Comparison of ENCODE assay signal across 11 cellular contexts in genomic region chr2:20607446-20607845, GRCh38. TPM values are rescaled to one million over a fixed set of nuclear protein-coding genes. Genes with fewer than 3 reads are reported as not detected.
"Had no signal": no experiment of that assay in that cellular context is flagged by ENCODE, and none has a peak within 500 bp of the region (broad histone marks: within the 10 kb centered on the region; RNA-seq: fewer than 3 reads in every experiment).

No MANE protein-coding gene starts in this region.

- H3K27ac ChIP-seq: GM23248, HL-60, KMS-11 had no signal

- H3K9ac ChIP-seq: GM23248, KMS-11 had no signal

- H3K4me2 ChIP-seq: KMS-11 had no signal

- H2AFZ ChIP-seq: GM23248 had no signal

- H3K4me3 Mint-ChIP-seq: H9, HFFc6 had no signal

- H3K4me3 ChIP-seq: GM23248 had no signal

- H3K27ac Mint-ChIP-seq: H9, HFFc6 had no signal

- DNase-seq: GM23248, GOT3, H9, HCEC 1CT, HFFc6, IMR-90, Karpas-422, KBM-7 had no signal

- FAIRE-seq: H54 had no signal

RNA-seq across cellular contexts. Expression of gene GDF7, which starts 59.5 kb away (rescaled TPM):
- total RNA-seq: GM23248 had no signal
